In genomic region chr5:83071286-83071685, GRCh38 we compare ENCODE assay signal across 18 cellular contexts. TPM values are rescaled to one million over a fixed set of nuclear protein-coding genes. Genes with fewer than 3 reads are reported as not detected.
A peak's percentile ranks its signal among the peaks of the same experiment; 100 is the strongest.
DNase-seq lines count a peak whose midpoint lies in the region; ATAC-seq, FAIRE-seq and TF ChIP-seq lines count a peak whose summit lies in the region.
"Had no signal": no experiment of that assay in that cellular context is flagged by ENCODE, and none has a peak within 500 bp of the region (broad histone marks: within the 10 kb centered on the region; RNA-seq: fewer than 3 reads in every experiment).

No MANE protein-coding gene starts in this region.

- H3K4me1 ChIP-seq in IMR-90 (ENCODE audit: control insufficient read depth, insufficient read depth, low read length) (peaks cover 6% of the 10 kb centered on the region; the same call in 1 of the 2 replicates), GM12878 (ENCODE audit: control insufficient read depth, insufficient read depth, low read length) (no peaks in the 10 kb centered on the region), skeletal muscle satellite cell (ENCODE audit: control insufficient read depth, insufficient read depth, low read length) (peaks cover 18% of the 10 kb centered on the region)
- H3K4me1 ChIP-seq in CD8-positive, alpha-beta memory T cell (ENCODE audit: insufficient read depth, low read length), result peaks cover 30% of the 10 kb centered on the region

- BruUV-seq in IMR-90 (replicated peaks; lab: Mats Ljungman, UMichigan), result no TSS peak
- BruUV-seq in GM12878 (replicated peaks; lab: Mats Ljungman, UMichigan), result no TSS peak

- H3K18ac ChIP-seq in IMR-90 (ENCODE audit: low read depth, low read length), result no peak overlapping the region

- no peak overlapping the region for H3K9ac ChIP-seq in IMR-90 (ENCODE audit: low read depth, low read length)
- no peak overlapping the region for H3K9ac ChIP-seq in GM12878 (ENCODE audit: control insufficient read depth, insufficient read depth, low read length)
- no peak overlapping the region for H3K9ac ChIP-seq in skeletal muscle satellite cell (ENCODE audit: low read depth, low read length)
- H3K9ac ChIP-seq: SK-N-SH had no signal

- TF ChIP-seq POLR2A in IMR-90 (IDR thresholded peaks at IDR 0.05; ENCODE audit: low read depth, low read length) (no peak), GM12878 (IDR thresholded peaks at IDR 0.05; ENCODE audit: low read depth, low read length) (no peak)

- no peak overlapping the region for H2AK5ac ChIP-seq in IMR-90 (ENCODE audit: low read depth, low read length)

- no peaks in the 10 kb centered on the region for H3K9me3 Mint-ChIP-seq in CD8-positive, alpha-beta memory T cell
- peaks cover 0 to 4% of the 10 kb centered on the region in 2 donors for H3K9me3 Mint-ChIP-seq in stimulated activated naive CD8-positive, alpha-beta T cell treated with anti-CD3 and anti-CD28 coated beads, Interleukin-15, amount 100 ng/mL, for 72 hours

- WGBS in IMR-90 (ENCODE audit: extremely low coverage in 2 of 2, insufficient read length in 1 of 2), 2 experiments, result no CpG with 5 or more reads among the region's 1 CpG
- WGBS in GM12878 (ENCODE audit: insufficient coverage, insufficient replicate concordance, low lambda C conversion rate, missing lambda C conversion rate), result 94% methylated on average over 1 of the region's 1 CpG

- in situ Hi-C loops in IMR-90 (cut with MboI; ENCODE audit: low sequenced_read_pairs) (loop anchor here (25.0 kb wide), 1 partner anchor 709 kb away; no protein-coding TSS in a partner anchor), GM12878 (cut with MboI) (no loop called here)

- H3K9me1 ChIP-seq in IMR-90 (ENCODE audit: insufficient read depth, low read length), result no peaks in the 10 kb centered on the region; the same call in 1 of the 2 replicates

- H4K20me1 ChIP-seq in IMR-90 (ENCODE audit: insufficient read depth, low read length) (peaks cover 51% of the 10 kb centered on the region), GM12878 (ENCODE audit: control insufficient read depth, insufficient read depth) (no peaks in the 10 kb centered on the region)

- H3K27ac ChIP-seq in IMR-90 (ENCODE audit: insufficient read depth, low read length) (no peak overlapping the region), GM12878 (ENCODE audit: control insufficient read depth, insufficient read depth) (no peak overlapping the region)
- H3K27ac ChIP-seq in CD8-positive, alpha-beta memory T cell (ENCODE audit: low read depth, low read length), result no peak overlapping the region

- no peak overlapping the region for H3K56ac ChIP-seq in IMR-90 (ENCODE audit: extremely low read depth, insufficient read depth, low read length)

- H3K4me1 Mint-ChIP-seq in CD8-positive, alpha-beta memory T cell, result peaks cover 70 to 95% (median 91%) of the 10 kb centered on the region in 3 donors
- peaks cover 51% of the 10 kb centered on the region for H3K4me1 Mint-ChIP-seq in stimulated activated naive CD8-positive, alpha-beta T cell treated with anti-CD3 and anti-CD28 coated beads, Interleukin-15, amount 100 ng/mL, for 72 hours

- no peak overlapping the region for H2BK20ac ChIP-seq in IMR-90 (ENCODE audit: low read depth, low read length)

- no peak overlapping the region for H3K4me2 ChIP-seq in IMR-90 (ENCODE audit: low read depth, low read length)
- 0 out of 2 replicates have a peak overlapping the region, but pooled peaks have one; percentile 35 for H3K4me2 ChIP-seq in GM12878 (ENCODE audit: control insufficient read depth, insufficient read depth)
- H3K4me2 ChIP-seq in skeletal muscle satellite cell (ENCODE audit: low read length), result peak overlapping the region; percentile 3
- H3K4me2 ChIP-seq: SK-N-SH had no signal

- FAIRE-seq in G401.6 (lab: Jason Lieb, UNC) (peak; percentile 69), GM12878 (lab: Jason Lieb, UNC) (no peak)

- H3K4ac ChIP-seq in IMR-90 (ENCODE audit: low read depth, low read length), result no peak overlapping the region

- CTCF ChIA-PET in IMR-90 (lab: Yijun Ruan, JAX) (no interaction called here), GM12878 (lab: Yijun Ruan, JAX) (no interaction called here)
- CTCF ChIA-PET in CD8-positive, alpha-beta memory T cell (lab: Charles Lee), result no interaction called here

- H3K4me3 ChIP-seq in IMR-90 (ENCODE audit: insufficient read depth, low read depth, low read length), result no peak overlapping the region
- H3K4me3 ChIP-seq in GM12878, result no peak overlapping the region
- H3K4me3 ChIP-seq in skeletal muscle satellite cell (ENCODE audit: low read length), result no peak overlapping the region
- no peak overlapping the region for H3K4me3 ChIP-seq in CD8-positive, alpha-beta memory T cell (ENCODE audit: low read length)

- TF ChIP-seq RAD21 in IMR-90 (IDR thresholded peaks at IDR 0.05; ENCODE audit: low read length), result no peak
- TF ChIP-seq RAD21 in GM12878 (IDR thresholded peaks at IDR 0.05; ENCODE audit: insufficient read depth, low read depth, low read length), result no peak

- H3K27ac Mint-ChIP-seq in CD8-positive, alpha-beta memory T cell, result no peak overlapping the region
- H3K27ac Mint-ChIP-seq in stimulated activated naive CD8-positive, alpha-beta T cell treated with anti-CD3 and anti-CD28 coated beads, Interleukin-15, amount 100 ng/mL, for 72 hours, result no peak overlapping the region

- H2AFZ ChIP-seq in IMR-90 (replicated peaks; ENCODE audit: low read length, poor library complexity) (no peak overlapping the region), GM12878 (ENCODE audit: control insufficient read depth, low read depth, low read length) (no peak overlapping the region)

- H3K27me3 ChIP-seq in IMR-90 (ENCODE audit: control insufficient read depth, insufficient read depth, low read length), result no peaks in the 10 kb centered on the region
- H3K27me3 ChIP-seq in GM12878 (replicated peaks in 1 of 2; ENCODE audit: control insufficient read depth in 2 of 2, insufficient read depth in 2 of 2, low read length in 1 of 2), result no peaks in the 10 kb centered on the region
- no peaks in the 10 kb centered on the region for H3K27me3 ChIP-seq in skeletal muscle satellite cell (ENCODE audit: control insufficient read depth, insufficient read depth, low read length)
- H3K27me3 ChIP-seq in CD8-positive, alpha-beta memory T cell (ENCODE audit: insufficient read depth, low read length, poor library complexity, severe bottlenecking), result no peaks in the 10 kb centered on the region

- ATAC-seq in IMR-90 (ENCODE audit: low read depth) (no peak), GM12878 (no peak), HG02678 (IDR thresholded peaks at IDR 0.05; ENCODE audit: unreplicated experiment) (no peak)
- ATAC-seq in stimulated activated naive CD8-positive, alpha-beta T cell treated with anti-CD3 and anti-CD28 coated beads, Interleukin-15, amount 100 ng/mL, for 72 hours, result no peak

- TF ChIP-seq CTCF in IMR-90 (conservative IDR thresholded peaks at IDR 0.05; ENCODE audit: low read depth, low read length), result no peak
- TF ChIP-seq CTCF in GM12878 (IDR thresholded peaks at IDR 0.05 in 2 of 3, conservative IDR thresholded peaks at IDR 0.05 in 1 of 3; ENCODE audit: control insufficient read depth in 2 of 3, extremely low read depth in 1 of 3, insufficient read depth in 1 of 3, low read depth in 3 of 3, low read length in 3 of 3), result no peak

- H4K91ac ChIP-seq in IMR-90 (ENCODE audit: insufficient read depth, low read depth, low read length), result no peak overlapping the region

- H4K5ac ChIP-seq in IMR-90 (ENCODE audit: low read depth, low read length), result no peak overlapping the region

- TF ChIP-seq EP300 in GM12878 (IDR thresholded peaks at IDR 0.05; ENCODE audit: borderline replicate concordance in 1 of 2, control insufficient read depth in 1 of 2, low read depth in 2 of 2, low read length in 2 of 2), result no peak

- POLR2A ChIA-PET in IMR-90 (lab: Charles Lee; ENCODE audit: unreplicated experiment) (no interaction called here), GM12878 (lab: Charles Lee) (no interaction called here)
- POLR2A ChIA-PET in CD8-positive, alpha-beta memory T cell (lab: Charles Lee), result no interaction called here

- H3K27me3 Mint-ChIP-seq in CD8-positive, alpha-beta memory T cell, result no peaks in the 10 kb centered on the region
- H3K27me3 Mint-ChIP-seq in stimulated activated naive CD8-positive, alpha-beta T cell treated with anti-CD3 and anti-CD28 coated beads, Interleukin-15, amount 100 ng/mL, for 72 hours, result no peaks in the 10 kb centered on the region

- H3K36me3 ChIP-seq in IMR-90 (ENCODE audit: control insufficient read depth, insufficient read depth, low read length) (no peaks in the 10 kb centered on the region), GM12878 (ENCODE audit: control insufficient read depth in 2 of 2, insufficient read depth in 2 of 2, low read length in 1 of 2) (no peaks in the 10 kb centered on the region; a peak in 2 of 4 replicates), skeletal muscle satellite cell (ENCODE audit: insufficient read depth, low read length) (no peaks in the 10 kb centered on the region)
- H3K36me3 ChIP-seq in CD8-positive, alpha-beta memory T cell (ENCODE audit: insufficient read depth, low read length), result peaks cover 7% of the 10 kb centered on the region

- intact Hi-C loops in IMR-90 (cut with micrococcal nuclease), result no loop called here
- intact Hi-C loops in GM12878 (cut with micrococcal nuclease; ENCODE audit: unreplicated experiment), result loop anchor here (10.0 kb wide), 3 partner anchors 294 to 796 kb away; partner anchors contain the start of gene RPS23

- no peak for DNase-seq in IMR-90
- no peak for DNase-seq in GM12878 (ENCODE audit: low read depth, low spot score)
- DNase-seq in CD8-positive, alpha-beta memory T cell, result no peak
- DNase-seq in stimulated activated naive CD8-positive, alpha-beta T cell treated with anti-CD3 and anti-CD28 coated beads, Interleukin-15, amount 100 ng/mL, for 72 hours, result no peak
- DNase-seq: C1 segment of cervical spinal cord; COR-L47; DMS153; EL; NCI-H1417 treated with DMSO at 0.1 percent for 48 hours; NCI-H2029; NCI-H2171; NCI-H446; NK-92 treated with Interleukin-12 subunit alpha and Interleukin-12 subunit beta, amount 100 ng/mL, for 24 hours; SHP77; SK-N-SH had no signal

- no peak overlapping the region for H2AK9ac ChIP-seq in IMR-90 (replicated peaks; ENCODE audit: low read depth, low read length, poor library complexity)

- H2BK5ac ChIP-seq in IMR-90 (ENCODE audit: low read depth, low read length, poor library complexity, severe bottlenecking), result no peak overlapping the region

- no peak overlapping the region for H4K8ac ChIP-seq in IMR-90 (ENCODE audit: low read depth in 2 of 2, low read length in 2 of 2)

- peak overlapping the region in 1 of 7 donors; percentile 14 for H3K4me3 Mint-ChIP-seq in CD8-positive, alpha-beta memory T cell
- H3K4me3 Mint-ChIP-seq in stimulated activated naive CD8-positive, alpha-beta T cell treated with anti-CD3 and anti-CD28 coated beads, Interleukin-15, amount 100 ng/mL, for 72 hours, result no peak overlapping the region

- H3K9me3 ChIP-seq in IMR-90 (ENCODE audit: control insufficient read depth, insufficient read depth, low read length), result no peaks in the 10 kb centered on the region
- H3K9me3 ChIP-seq in GM12878 (replicated peaks; ENCODE audit: control insufficient read depth, insufficient read depth, low read length), result peaks cover 2% of the 10 kb centered on the region; the same call in 2 of the 3 replicates
- no peaks in the 10 kb centered on the region for H3K9me3 ChIP-seq in skeletal muscle satellite cell (replicated peaks; ENCODE audit: low read length)
- H3K9me3 ChIP-seq in CD8-positive, alpha-beta memory T cell (ENCODE audit: low read length), result no peaks in the 10 kb centered on the region
- H3K9me3 ChIP-seq: SK-N-SH had no signal

- H3K79me1 ChIP-seq in IMR-90 (ENCODE audit: low read depth in 1 of 2, low read length in 2 of 2), result peaks cover 0 to 50% of the 10 kb centered on the region in 2 experiments; a peak in 2 of 4 replicates

- no peak overlapping the region for H2BK15ac ChIP-seq in IMR-90 (ENCODE audit: low read depth, low read length)

- RAD21 ChIA-PET in GM12878 (lab: Charles Lee; ENCODE audit: unreplicated experiment), result no interaction called here

- peaks cover 4 to 36% (median 15%) of the 10 kb centered on the region in 3 donors for H3K36me3 Mint-ChIP-seq in CD8-positive, alpha-beta memory T cell

- dilution Hi-C loops in IMR-90 (cut with HindIII; ENCODE audit: low sequenced_read_pairs, unreplicated experiment), result no loop called here

- SMC1A ChIA-PET in GM12878 (lab: Charles Lee; ENCODE audit: uncharacterized antibody, unreplicated experiment), result interaction anchor here (0.6 to 1.3 kb wide), 3 partner anchors 10 to 363 kb away, joined by 3 to 4 read pairs (median 3); no protein-coding TSS in a partner anchor

- H3K14ac ChIP-seq in IMR-90 (replicated peaks; ENCODE audit: low read depth, low read length), result no peak overlapping the region

- H3K23ac ChIP-seq in IMR-90 (ENCODE audit: low read depth, low read length), result no peak overlapping the region

- H3K79me2 ChIP-seq in GM12878 (ENCODE audit: control insufficient read depth, insufficient read depth, low read length), result peaks cover 87% of the 10 kb centered on the region

- no peak overlapping the region for H2BK120ac ChIP-seq in IMR-90 (ENCODE audit: low read depth, low read length)

RNA-seq across cellular contexts. Expression of gene TMEM167A, which starts 5.9 kb away (rescaled TPM):
- total RNA-seq in IMR-90 (2012; rRNA removed), result 34.6 and 95.8 TPM in 2 replicates
- 36.6 and 45.1 TPM in 2 replicates for polyA plus RNA-seq in IMR-90 (2012; rRNA removed)
- 4.4 and 5.0 TPM in 2 replicates for polyA plus RNA-seq in IMR-90 (2012; cell fraction: cytosol; rRNA removed)
- polyA plus RNA-seq in IMR-90 (2012; cell fraction: nucleus; rRNA removed; ENCODE audit: low replicate concordance), result 1.6 and 19.7 TPM in 2 replicates
- 44.0 and 45.8 TPM in 2 replicates for total RNA-seq in GM12878 (2013; cell fraction: nucleolus; rRNA removed)
- total RNA-seq in GM12878 (2014; rRNA removed), result 31.0 and 33.8 TPM in 2 replicates
- 36.9 and 40.0 TPM in 2 replicates for total RNA-seq in GM12878 (2014; rRNA removed; fragmentation: Illumina TruSeq; extraction: Trizol)
- 64.9 and 69.7 TPM in 2 replicates for total RNA-seq in GM12878 (2021)
- 18.7 TPM for polyA plus RNA-seq in GM12878 (2011; ENCODE audit: low read depth)
- 106 and 171 TPM in 2 replicates for polyA plus RNA-seq in GM12878 (2011; rRNA removed)
- polyA plus RNA-seq in GM12878 (2011; cell fraction: cytosol; rRNA removed), result 15.7 and 21.1 TPM in 2 replicates
- polyA plus RNA-seq in GM12878 (2011; cell fraction: nucleus; rRNA removed), result 20.3 and 21.7 TPM in 2 replicates
- 48.7 and 57.1 TPM in 2 replicates for polyA plus RNA-seq in GM12878 (2012)
- polyA plus RNA-seq in GM12878 (2014; fragmentation: Illumina TruSeq; extraction: Trizol), result 53.2 and 65.7 TPM in 2 replicates
- polyA plus RNA-seq in GM12878 (2014; fragmentation: Nextera tagmentation; extraction: Ambion mirVana), result 100 to 1,000 TPM; 314 to 363 TPM
- polyA plus RNA-seq in GM12878 (2014; rRNA removed), result 28.5 and 29.5 TPM in 2 replicates
- 100 to 1,000 TPM; 180 to 190 TPM for polyA plus RNA-seq in GM12878 (2016; fragmentation: Nextera tagmentation; extraction: Ambion mirVana)
- 11.8 and 16.7 TPM in 2 replicates for polyA minus RNA-seq in GM12878 (2011; rRNA and poly(A)+ RNA removed)
- polyA minus RNA-seq in GM12878 (2011; cell fraction: cytosol; rRNA and poly(A)+ RNA removed), result 4.0 and 7.4 TPM in 2 replicates
- 15.8 and 21.0 TPM in 2 replicates for polyA minus RNA-seq in GM12878 (2011; cell fraction: nucleus; rRNA and poly(A)+ RNA removed)
- 54.8 and 64.9 TPM in 2 replicates for total RNA-seq in skeletal muscle satellite cell (2012; rRNA removed)
- total RNA-seq in CD8-positive, alpha-beta memory T cell, result 10 to 100 TPM; 93.6 to 96.6 TPM
- polyA plus RNA-seq in CD8-positive, alpha-beta memory T cell, result 61.6 TPM

RNA-seq across cellular contexts. Expression of gene XRCC4, which starts 6.1 kb away (rescaled TPM):
- total RNA-seq in IMR-90 (2012; rRNA removed) (4.7 and 11.7 TPM in 2 replicates), GM12878 (2014; rRNA removed) (12.1 and 18.1 TPM in 2 replicates), GM12878 (2014; rRNA removed; fragmentation: Illumina TruSeq; extraction: Trizol) (26.2 and 27.5 TPM in 2 replicates), GM12878 (2021) (14.8 and 15.1 TPM in 2 replicates)
- polyA plus RNA-seq in IMR-90 (2012; rRNA removed) (3.1 and 3.5 TPM in 2 replicates), GM12878 (2011; rRNA removed) (17.9 and 31.5 TPM in 2 replicates), GM12878 (2014; fragmentation: Illumina TruSeq; extraction: Trizol) (25.4 and 33.7 TPM in 2 replicates), GM12878 (2014; fragmentation: Nextera tagmentation; extraction: Ambion mirVana) (10 to 100 TPM; 49.2 to 53.6 TPM), GM12878 (2014; rRNA removed) (10.9 and 14.3 TPM in 2 replicates), GM12878 (2016; fragmentation: Nextera tagmentation; extraction: Ambion mirVana) (10 to 100 TPM; 28.6 to 29.1 TPM)
- polyA plus RNA-seq in IMR-90 (2012; cell fraction: cytosol; rRNA removed), result 0.21 and 0.47 TPM in 2 replicates
- 0.75 TPM in 1 of 2 replicates, not detected in the other for polyA plus RNA-seq in IMR-90 (2012; cell fraction: nucleus; rRNA removed; ENCODE audit: low replicate concordance)
- 45.0 and 45.6 TPM in 2 replicates for total RNA-seq in GM12878 (2013; cell fraction: nucleolus; rRNA removed)
- polyA plus RNA-seq in GM12878 (2011; ENCODE audit: low read depth), result 10.9 TPM
- polyA plus RNA-seq in GM12878 (2011; cell fraction: cytosol; rRNA removed), result 4.2 and 4.8 TPM in 2 replicates
- polyA plus RNA-seq in GM12878 (2011; cell fraction: nucleus; rRNA removed), result 4.7 and 6.1 TPM in 2 replicates
- polyA plus RNA-seq in GM12878 (2012), result 13.5 and 15.4 TPM in 2 replicates
- 5.3 and 7.0 TPM in 2 replicates for polyA minus RNA-seq in GM12878 (2011; rRNA and poly(A)+ RNA removed)
- 2.7 and 2.8 TPM in 2 replicates for polyA minus RNA-seq in GM12878 (2011; cell fraction: cytosol; rRNA and poly(A)+ RNA removed)
- 12.7 and 22.9 TPM in 2 replicates for polyA minus RNA-seq in GM12878 (2011; cell fraction: nucleus; rRNA and poly(A)+ RNA removed)
- 14.2 and 14.4 TPM in 2 replicates for total RNA-seq in skeletal muscle satellite cell (2012; rRNA removed)
- total RNA-seq in CD8-positive, alpha-beta memory T cell, result 10 to 100 TPM in 1 of 2 experiments, 1 to 10 TPM in 1; 8.3 to 10.0 TPM
- 6.9 TPM for polyA plus RNA-seq in CD8-positive, alpha-beta memory T cell
